In genomic region chr4:112340048-112340447, GRCh38 we compare ENCODE assay signal across 19 cellular contexts.
"Had no signal": no experiment of that assay in that cellular context is flagged by ENCODE, and none has a peak within 500 bp of the region (broad histone marks: within the 10 kb centered on the region; RNA-seq: fewer than 3 reads in every experiment).

No MANE protein-coding gene starts in this region.

- H3K4me1 ChIP-seq: sigmoid colon, stomach, testis, upper lobe of left lung had no signal

- H3K27me3 ChIP-seq: sigmoid colon, stomach, testis, upper lobe of left lung had no signal

- DNase-seq: activated CD4-positive, alpha-beta T cell treated with anti-CD3 and anti-CD28 coated beads, Interleukin-2, amount 50 U/mL, for 4 hours; activated CD4-positive, CD25-positive, alpha-beta regulatory T cell treated with anti-CD3 and anti-CD28 coated beads, Interleukin-2, amount 50 U/mL, for 72 hours; activated naive CD4-positive, alpha-beta T cell treated with Interleukin-2 at 50 U/mL for 16 hours; activated naive CD8-positive, alpha-beta T cell treated with anti-CD3 and anti-CD28 coated beads, Interleukin-2, amount 50 U/mL, for 24 hours; activated T-cell treated with anti-CD3 and anti-CD28 coated beads for 4 hours; aorta; dermis blood vessel endothelial cell; effector memory CD8-positive, alpha-beta T cell; foreskin melanocyte; head of caudate nucleus; left colon; sigmoid colon; stimulated activated CD4-positive, alpha-beta T cell treated with anti-CD3 and anti-CD28 coated beads, Interleukin-1b, Interleukin-23, amount 100 ng/mL, for 48 hours; stomach; T-helper 9 cell; testis; upper lobe of left lung had no signal

- H3K9me3 ChIP-seq: sigmoid colon, stomach, testis, upper lobe of left lung had no signal

- H3K4me3 ChIP-seq: sigmoid colon, stomach, testis, upper lobe of left lung had no signal

- H3K4me1 Mint-ChIP-seq: activated naive CD8-positive, alpha-beta T cell treated with anti-CD3 and anti-CD28 coated beads, Interleukin-2, amount 50 U/mL, for 24 hours; activated T-helper 17 cell treated with anti-CD3 and anti-CD28 coated beads, Interleukin-2, amount 50 U/mL, for 72 hours had no signal

- ATAC-seq: activated naive CD8-positive, alpha-beta T cell treated with anti-CD3 and anti-CD28 coated beads, Interleukin-2, amount 50 U/mL, for 24 hours; activated T-helper 17 cell treated with anti-CD3 and anti-CD28 coated beads, Interleukin-2, amount 50 U/mL, for 72 hours; effector memory CD8-positive, alpha-beta T cell; left colon had no signal

- H3K9me3 Mint-ChIP-seq: activated naive CD8-positive, alpha-beta T cell treated with anti-CD3 and anti-CD28 coated beads, Interleukin-2, amount 50 U/mL, for 24 hours; activated T-helper 17 cell treated with anti-CD3 and anti-CD28 coated beads, Interleukin-2, amount 50 U/mL, for 72 hours; effector memory CD8-positive, alpha-beta T cell; neural crest cell had no signal

- H3K36me3 ChIP-seq: sigmoid colon, upper lobe of left lung had no signal

- H3K27ac ChIP-seq: sigmoid colon, stomach, testis, upper lobe of left lung had no signal

- H3K27ac Mint-ChIP-seq: activated naive CD8-positive, alpha-beta T cell treated with anti-CD3 and anti-CD28 coated beads, Interleukin-2, amount 50 U/mL, for 24 hours; activated T-helper 17 cell treated with anti-CD3 and anti-CD28 coated beads, Interleukin-2, amount 50 U/mL, for 72 hours; effector memory CD8-positive, alpha-beta T cell had no signal

- H3K4me3 Mint-ChIP-seq: activated naive CD8-positive, alpha-beta T cell treated with anti-CD3 and anti-CD28 coated beads, Interleukin-2, amount 50 U/mL, for 24 hours; activated T-helper 17 cell treated with anti-CD3 and anti-CD28 coated beads, Interleukin-2, amount 50 U/mL, for 72 hours; effector memory CD8-positive, alpha-beta T cell; neural crest cell had no signal

- H3K27me3 Mint-ChIP-seq: activated naive CD8-positive, alpha-beta T cell treated with anti-CD3 and anti-CD28 coated beads, Interleukin-2, amount 50 U/mL, for 24 hours; activated T-helper 17 cell treated with anti-CD3 and anti-CD28 coated beads, Interleukin-2, amount 50 U/mL, for 72 hours had no signal
